1 cellular context compared by ENCODE assay signal in the genomic region with DNA sequence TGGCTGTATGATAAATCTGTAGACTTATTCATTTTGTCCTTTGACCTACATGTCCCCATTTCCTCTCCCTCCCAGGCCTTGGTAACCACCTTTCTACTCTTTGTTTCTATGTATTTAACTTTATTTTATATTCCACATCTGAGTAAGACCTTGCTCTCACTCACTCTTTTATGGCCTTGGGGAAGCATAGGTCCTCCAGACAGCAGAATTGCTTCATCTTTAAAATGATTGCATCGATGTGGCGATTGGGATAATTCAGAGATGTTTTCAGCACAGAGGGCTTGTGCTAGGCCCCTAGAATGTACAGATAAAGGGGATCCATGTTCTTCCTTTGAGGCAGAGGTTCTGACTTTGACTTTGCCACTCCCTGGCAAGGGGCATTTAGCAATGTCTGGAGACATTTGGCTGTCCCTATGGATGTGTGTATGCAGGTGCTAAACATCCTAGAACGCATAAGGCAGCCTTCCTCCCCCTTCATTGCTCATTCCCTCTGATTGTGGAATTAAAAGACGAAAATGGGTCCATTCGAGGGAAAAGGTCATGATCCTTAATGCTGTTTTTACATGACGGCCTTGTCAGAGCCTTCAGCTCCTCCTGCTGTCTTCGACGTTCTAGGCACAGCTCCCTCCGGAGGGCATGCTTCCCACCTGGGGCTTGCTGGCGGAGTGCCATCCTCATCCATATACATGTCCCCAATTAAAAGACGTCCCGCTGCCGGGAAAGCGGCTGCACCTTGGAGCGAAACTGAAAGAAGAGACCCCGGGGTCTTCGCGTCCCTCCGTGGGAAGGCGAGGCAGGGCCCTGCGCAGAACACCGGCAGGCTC.
A peak's percentile ranks its signal among the peaks of the same experiment; 100 is the strongest.
TF ChIP-seq lines count a peak whose summit lies in the region.

No MANE protein-coding gene starts in this region.

TF ChIP-seq in A549, 52 proteins besides CTCF, POLR2A, EP300 and RAD21 (continued from another document):
- TF ChIP-seq HOXA7 (CRISPR knock-in tag; IDR thresholded peaks at IDR 0.05) (no peak), HDAC2 (IDR thresholded peaks at IDR 0.05) (0 out of 2 replicates have a peak, but pooled peaks have one; percentile 17), CHD2 (IDR thresholded peaks at IDR 0.05; ENCODE audit: low read length, partially characterized antibody) (no peak), CEBPB (IDR thresholded peaks at IDR 0.05) (peak; percentile 62 to 67; a peak in 3 of 4 replicates), MYC (IDR thresholded peaks at IDR 0.05; ENCODE audit: borderline replicate concordance, low read length) (no peak), E2F6 (IDR thresholded peaks at IDR 0.05; ENCODE audit: borderline replicate concordance, low read depth) (peak; percentile 95), TFCP2L1 (CRISPR knock-in tag; IDR thresholded peaks at IDR 0.05) (no peak), HOXB5 (CRISPR knock-in tag; IDR thresholded peaks at IDR 0.05) (no peak), KDM5A (IDR thresholded peaks at IDR 0.05) (no peak), MAX (IDR thresholded peaks at IDR 0.05) (peak; percentile 89), HOXB13 (CRISPR knock-in tag; IDR thresholded peaks at IDR 0.05; ENCODE audit: low read depth) (no peak), TP53 (CRISPR knock-in tag; IDR thresholded peaks at IDR 0.05) (no peak), ZSCAN20 (CRISPR knock-in tag; IDR thresholded peaks at IDR 0.05) (no peak), NPAS2 (CRISPR knock-in tag; IDR thresholded peaks at IDR 0.05; ENCODE audit: borderline replicate concordance) (no peak), CHD4 (IDR thresholded peaks at IDR 0.05; ENCODE audit: borderline replicate concordance) (no peak), SMC3 (IDR thresholded peaks at IDR 0.05) (peak; percentile 8; the same call in 1 of the 3 replicates)
- TF ChIP-seq, protein P1, sequence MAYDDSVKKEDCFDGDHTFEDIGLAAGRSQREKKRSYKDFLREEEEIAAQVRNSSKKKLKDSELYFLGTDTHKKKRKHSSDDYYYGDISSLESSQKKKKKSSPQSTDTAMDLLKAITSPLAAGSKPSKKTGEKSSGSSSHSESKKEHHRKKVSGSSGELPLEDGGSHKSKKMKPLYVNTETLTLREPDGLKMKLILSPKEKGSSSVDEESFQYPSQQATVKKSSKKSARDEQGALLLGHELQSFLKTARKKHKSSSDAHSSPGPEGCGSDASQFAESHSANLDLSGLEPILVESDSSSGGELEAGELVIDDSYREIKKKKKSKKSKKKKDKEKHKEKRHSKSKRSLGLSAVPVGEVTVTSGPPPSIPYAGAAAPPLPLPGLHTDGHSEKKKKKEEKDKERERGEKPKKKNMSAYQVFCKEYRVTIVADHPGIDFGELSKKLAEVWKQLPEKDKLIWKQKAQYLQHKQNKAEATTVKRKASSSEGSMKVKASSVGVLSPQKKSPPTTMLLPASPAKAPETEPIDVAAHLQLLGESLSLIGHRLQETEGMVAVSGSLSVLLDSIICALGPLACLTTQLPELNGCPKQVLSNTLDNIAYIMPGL (CRISPR knock-in tag; IDR thresholded peaks at IDR 0.05; ENCODE audit: borderline replicate concordance) = no peak
- TF ChIP-seq, protein P2, sequence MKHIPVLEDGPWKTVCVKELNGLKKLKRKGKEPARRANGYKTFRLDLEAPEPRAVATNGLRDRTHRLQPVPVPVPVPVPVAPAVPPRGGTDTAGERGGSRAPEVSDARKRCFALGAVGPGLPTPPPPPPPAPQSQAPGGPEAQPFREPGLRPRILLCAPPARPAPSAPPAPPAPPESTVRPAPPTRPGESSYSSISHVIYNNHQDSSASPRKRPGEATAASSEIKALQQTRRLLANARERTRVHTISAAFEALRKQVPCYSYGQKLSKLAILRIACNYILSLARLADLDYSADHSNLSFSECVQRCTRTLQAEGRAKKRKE (CRISPR knock-in tag; IDR thresholded peaks at IDR 0.05; ENCODE audit: low read depth) = no peak
